Comparison of ENCODE assay signal across 15 cellular contexts in the genomic region with DNA sequence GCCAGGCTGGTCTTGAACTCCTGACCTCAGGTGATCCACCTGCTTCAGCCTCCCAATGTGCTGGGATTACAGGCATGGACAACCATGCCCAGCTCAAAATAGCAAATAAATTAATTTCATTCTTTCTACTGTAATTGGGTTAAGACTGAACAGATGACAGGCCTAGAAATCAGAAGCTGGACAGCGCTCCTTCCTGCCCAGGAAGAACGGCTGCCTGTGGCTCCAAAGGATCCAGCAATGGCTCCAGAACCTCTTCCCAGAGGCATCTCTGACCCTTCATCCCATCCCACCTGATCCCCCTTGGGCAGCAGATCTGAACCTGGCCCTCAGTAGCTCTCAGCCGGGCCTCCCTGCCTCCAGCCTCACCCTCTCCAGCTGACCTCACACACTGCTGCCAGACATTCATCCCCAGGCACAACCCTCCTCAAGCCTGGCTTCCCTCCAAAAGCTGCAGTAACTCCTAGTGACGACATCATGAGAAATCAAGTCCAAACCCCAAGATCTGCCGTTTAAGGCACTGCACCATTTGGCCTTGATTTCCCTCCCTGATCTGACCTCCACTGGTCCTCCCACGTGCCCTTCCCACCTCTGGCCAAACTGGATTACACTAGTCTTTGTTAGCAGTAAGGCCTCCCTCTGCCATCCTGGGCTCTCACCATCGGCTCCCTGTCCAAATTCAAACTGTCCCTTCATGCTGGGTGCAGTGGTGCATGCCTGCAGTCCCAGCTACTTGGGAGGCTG. TPM values are rescaled to one million over a fixed set of nuclear protein-coding genes. Genes with fewer than 3 reads are reported as not detected.
A peak's percentile ranks its signal among the peaks of the same experiment; 100 is the strongest.
DNase-seq lines count a peak whose midpoint lies in the region; ATAC-seq lines count a peak whose summit lies in the region.
"Had no signal": no experiment of that assay in that cellular context is flagged by ENCODE, and none has a peak within 500 bp of the region (broad histone marks: within the 10 kb centered on the region; RNA-seq: fewer than 3 reads in every experiment).

No MANE protein-coding gene starts in this region.

- H3K36me3 Mint-ChIP-seq in T-helper 17 cell (ENCODE audit: low read depth), result peaks cover 2% of the 10 kb centered on the region

- H3K4me3 Mint-ChIP-seq in T-helper 17 cell, result no peak overlapping the region

- H3K9me3 ChIP-seq in T-helper 17 cell (ENCODE audit: control insufficient read depth, low read length, poor library complexity, severe bottlenecking), result no peaks in the 10 kb centered on the region
- H3K9me3 ChIP-seq: thoracic aorta had no signal

- DNase-seq in ACHN (peak; percentile 48), GM04503 (ENCODE audit: low read depth) (peak; percentile 42), T-helper 17 cell (no peak), fibroblast of the conjunctiva (ENCODE audit: low read depth) (peak; percentile 75), DMS153 treated with DMSO at 0.1 percent for 48 hours (lab: John Stamatoyannopoulos, UW; ENCODE audit: unreplicated experiment) (no peak), SIG-M5 (lab: John Stamatoyannopoulos, UW) (no peak)
- DNase-seq: activated gamma-delta T cell treated with Interleukin-2 at 50 U/mL for 16 hours; Calu3; NCI-H1048; NK-92 treated with Interleukin-12 subunit alpha and Interleukin-12 subunit beta, amount 100 ng/mL, for 24 hours; nucleus accumbens; stimulated activated CD4-positive, alpha-beta T cell treated with anti-CD3 and anti-CD28 coated beads, Interleukin-2, amount 100 ng/mL, for 24 hours had no signal

- H3K27ac Mint-ChIP-seq in T-helper 17 cell, result peak overlapping the region; percentile 81

- no peaks in the 10 kb centered on the region for H3K27me3 Mint-ChIP-seq in T-helper 17 cell

- ATAC-seq in T-helper 17 cell, result no peak
- ATAC-seq in GM21390 (IDR thresholded peaks at IDR 0.05; ENCODE audit: unreplicated experiment), result no peak
- ATAC-seq in HG02763 (IDR thresholded peaks at IDR 0.05; ENCODE audit: unreplicated experiment), result no peak

- peaks cover 24% of the 10 kb centered on the region for H3K4me1 Mint-ChIP-seq in T-helper 17 cell

- in situ Hi-C loops in ACHN (cut with HindIII; ENCODE audit: low pct_ligation_motif_present, low pct_unique_long_range_greater_than_20kb, low sequenced_read_pairs), result no loop called here

RNA-seq across cellular contexts. Expression of a gene that starts 3.1 kb away (rescaled TPM):
- total RNA-seq in T-helper 17 cell, result 10 to 100 TPM; 27.0 to 35.0 TPM

RNA-seq across cellular contexts. Expression of a gene that starts 12.5 kb away (rescaled TPM):
- 10 to 100 TPM; 33.9 to 35.6 TPM for total RNA-seq in T-helper 17 cell

RNA-seq across cellular contexts. Expression of a gene that starts 12.7 kb away (rescaled TPM):
- 10 to 100 TPM; 85.4 to 89.1 TPM for total RNA-seq in T-helper 17 cell

RNA-seq across cellular contexts. Expression of a gene that starts 15.1 kb away (rescaled TPM):
- 10 to 100 TPM; 13.7 to 15.1 TPM for total RNA-seq in T-helper 17 cell

Comparison
In these comparisons a context has a peak if more than half of its experiments do, and no peak if none do; other contexts are left out.
1. DNase-seq: peak in ACHN (single experiment), GM04503 (single experiment) and fibroblast of the conjunctiva (single experiment); none in T-helper 17 cell (0 of 3), DMS153 treated with DMSO at 0.1 percent for 48 hours (single experiment) and SIG-M5 (single experiment).